Comparison of ENCODE assay signal across 24 cellular contexts in the genomic region with DNA sequence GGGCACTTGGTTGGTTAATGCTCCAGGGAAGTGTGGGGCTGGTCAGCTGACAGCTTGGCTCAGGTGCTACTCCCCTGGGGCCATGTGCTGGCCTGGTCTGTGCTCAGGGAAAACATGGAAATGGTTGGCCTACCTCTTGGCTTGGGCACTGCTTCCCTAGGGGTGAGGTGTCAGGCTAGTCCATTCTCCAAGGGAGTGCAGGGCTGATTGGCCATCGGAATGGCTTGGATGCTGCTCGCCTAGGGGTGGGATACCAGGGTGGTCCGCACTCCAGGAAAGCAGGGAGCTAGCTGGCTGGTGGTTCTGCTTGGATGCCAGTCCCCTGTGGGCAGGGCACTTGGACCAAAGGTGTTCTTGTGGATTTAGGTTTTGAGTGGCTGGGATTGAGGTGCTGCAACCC.
DNase-seq lines count a peak whose midpoint lies in the region; ATAC-seq, FAIRE-seq and TF ChIP-seq lines count a peak whose summit lies in the region.
"Had no signal": no experiment of that assay in that cellular context is flagged by ENCODE, and none has a peak within 500 bp of the region (broad histone marks: within the 10 kb centered on the region; RNA-seq: fewer than 3 reads in every experiment).

No MANE protein-coding gene starts in this region.

- WGBS in IMR-90 (ENCODE audit: extremely low coverage in 2 of 2, insufficient read length in 1 of 2), 2 experiments, result no CpG with 5 or more reads among the region's 3 CpGs
- 96 to 97% methylated on average over 3 of the region's 3 CpGs for WGBS in sigmoid colon, 2 donors

- H3K4me1 Mint-ChIP-seq in endothelial cell (ENCODE audit: unreplicated experiment), result no peaks in the 10 kb centered on the region
- H3K4me1 Mint-ChIP-seq: B cell; CD8-positive, alpha-beta memory T cell had no signal

- no peak overlapping the region for H2BK20ac ChIP-seq in IMR-90 (ENCODE audit: low read depth, low read length)

- H3K4me1 ChIP-seq in IMR-90 (ENCODE audit: control insufficient read depth, insufficient read depth, low read length), result no peaks in the 10 kb centered on the region
- H3K4me1 ChIP-seq in kidney (ENCODE audit: control insufficient read depth in 1 of 2, insufficient read depth in 1 of 2, low read depth in 1 of 2, low read length in 2 of 2), result no peaks in the 10 kb centered on the region
- H3K4me1 ChIP-seq in sigmoid colon, result peaks cover 0 to 13% (median 8%) of the 10 kb centered on the region in 4 donors
- H3K4me1 ChIP-seq: BLaER1 had no signal

- dilution Hi-C loops in IMR-90 (cut with HindIII; ENCODE audit: low sequenced_read_pairs, unreplicated experiment), result no loop called here

- intact Hi-C loops in IMR-90 (cut with micrococcal nuclease), result no loop called here
- intact Hi-C loops in kidney (cut with DNase I), result no loop called here
- intact Hi-C loops in sigmoid colon (cut with DNase I), result no loop called here

- peak; percentile 52 for FAIRE-seq in GM12891 (lab: Jason Lieb, UNC)
- FAIRE-seq in kidney (lab: Jason Lieb, UNC), result no peak
- FAIRE-seq: D721Med, GM12878, GM18507 had no signal

- TF ChIP-seq CTCF in IMR-90 (conservative IDR thresholded peaks at IDR 0.05; ENCODE audit: low read depth, low read length), result no peak
- no peak for TF ChIP-seq CTCF in kidney (IDR thresholded peaks at IDR 0.05; ENCODE audit: borderline replicate concordance, extremely low read depth, insufficient read depth)
- no peak for TF ChIP-seq CTCF in sigmoid colon (IDR thresholded peaks at IDR 0.05)
- no peak for TF ChIP-seq CTCF in endothelial cell (IDR thresholded peaks at IDR 0.05; ENCODE audit: unreplicated experiment)

- no peak for TF ChIP-seq EP300 in sigmoid colon (IDR thresholded peaks at IDR 0.05)

- BruUV-seq in IMR-90 (replicated peaks; lab: Mats Ljungman, UMichigan), result no TSS peak

- no peak overlapping the region for H2AK5ac ChIP-seq in IMR-90 (ENCODE audit: low read depth, low read length)

- H3K56ac ChIP-seq in IMR-90 (ENCODE audit: extremely low read depth, insufficient read depth, low read length), result no peak overlapping the region

- H3K9me3 Mint-ChIP-seq in endothelial cell (ENCODE audit: unreplicated experiment), result peaks cover 6% of the 10 kb centered on the region

- ATAC-seq in IMR-90 (ENCODE audit: low read depth) (no peak), HG02588 (IDR thresholded peaks at IDR 0.05; ENCODE audit: unreplicated experiment) (no peak), HG03159 (IDR thresholded peaks at IDR 0.05; ENCODE audit: unreplicated experiment) (no peak)
- ATAC-seq: GM12878, HCT116 had no signal

- no peak overlapping the region for H3K23ac ChIP-seq in IMR-90 (ENCODE audit: low read depth, low read length)

- H3K14ac ChIP-seq in IMR-90 (replicated peaks; ENCODE audit: low read depth, low read length), result no peak overlapping the region; the same call in 1 of the 2 replicates

- H3K4me2 ChIP-seq in IMR-90 (ENCODE audit: low read depth, low read length), result no peak overlapping the region
- H3K4me2 ChIP-seq: BLaER1 had no signal

- no peak overlapping the region for H3K27ac Mint-ChIP-seq in endothelial cell (ENCODE audit: unreplicated experiment)
- H3K27ac Mint-ChIP-seq: B cell; CD4-positive, CD25-positive, alpha-beta regulatory T cell; CD8-positive, alpha-beta memory T cell had no signal

- H3K79me1 ChIP-seq in IMR-90 (ENCODE audit: low read depth in 1 of 2, low read length in 2 of 2), result peaks cover 0 to 6% of the 10 kb centered on the region in 2 experiments; a peak in 1 of 4 replicates

- H3K9me3 ChIP-seq in IMR-90 (ENCODE audit: control insufficient read depth, insufficient read depth, low read length) (no peaks in the 10 kb centered on the region), kidney (ENCODE audit: control insufficient read depth in 1 of 2, low read length in 2 of 2) (no peaks in the 10 kb centered on the region), sigmoid colon (no peaks in the 10 kb centered on the region)

- H3K27ac ChIP-seq in IMR-90 (ENCODE audit: insufficient read depth, low read length) (no peak overlapping the region), kidney (ENCODE audit: low read depth in 2 of 2, low read length in 2 of 2) (no peak overlapping the region), sigmoid colon (no peak overlapping the region)
- H3K27ac ChIP-seq: 22Rv1, BLaER1, C4-2B had no signal

- H2BK15ac ChIP-seq in IMR-90 (ENCODE audit: low read depth, low read length), result no peak overlapping the region

- H3K36me3 ChIP-seq in IMR-90 (ENCODE audit: control insufficient read depth, insufficient read depth, low read length) (no peaks in the 10 kb centered on the region), kidney (ENCODE audit: control insufficient read depth in 1 of 2, insufficient read depth in 2 of 2, low read length in 2 of 2) (no peaks in the 10 kb centered on the region), sigmoid colon (no peaks in the 10 kb centered on the region)
- H3K36me3 ChIP-seq: BLaER1 had no signal

- TF ChIP-seq POLR2A in GM12891 (IDR thresholded peaks at IDR 0.05; ENCODE audit: low read depth, low read length) (no peak), IMR-90 (IDR thresholded peaks at IDR 0.05; ENCODE audit: low read depth, low read length) (no peak), sigmoid colon (IDR thresholded peaks at IDR 0.05) (no peak)

- H4K5ac ChIP-seq in IMR-90 (ENCODE audit: low read depth, low read length), result no peak overlapping the region

- H2AK9ac ChIP-seq in IMR-90 (replicated peaks; ENCODE audit: low read depth, low read length, poor library complexity), result peak overlapping the region; percentile 47

- no peak overlapping the region for H3K4me3 Mint-ChIP-seq in endothelial cell (ENCODE audit: unreplicated experiment)
- H3K4me3 Mint-ChIP-seq: B cell; CD8-positive, alpha-beta memory T cell had no signal

- H2BK120ac ChIP-seq in IMR-90 (ENCODE audit: low read depth, low read length), result no peak overlapping the region

- H4K20me1 ChIP-seq in IMR-90 (ENCODE audit: insufficient read depth, low read length), result no peaks in the 10 kb centered on the region
- H4K20me1 ChIP-seq: BLaER1 had no signal

- POLR2A ChIA-PET in IMR-90 (lab: Charles Lee; ENCODE audit: unreplicated experiment), result no interaction called here

- in situ Hi-C loops in IMR-90 (cut with MboI; ENCODE audit: low sequenced_read_pairs), result no loop called here

- no peak for TF ChIP-seq RAD21 in IMR-90 (IDR thresholded peaks at IDR 0.05; ENCODE audit: low read length)

- no peak overlapping the region for H4K8ac ChIP-seq in IMR-90 (ENCODE audit: low read depth in 2 of 2, low read length in 2 of 2)

- H3K4me3 ChIP-seq in IMR-90 (ENCODE audit: insufficient read depth, low read depth, low read length), result no peak overlapping the region
- no peak overlapping the region for H3K4me3 ChIP-seq in kidney (ENCODE audit: low read length in 2 of 2)
- H3K4me3 ChIP-seq in sigmoid colon, result no peak overlapping the region
- H3K4me3 ChIP-seq: BLaER1, GM12878 had no signal

- H3K27me3 Mint-ChIP-seq in endothelial cell (ENCODE audit: unreplicated experiment), result peaks cover 1% of the 10 kb centered on the region
- H3K27me3 Mint-ChIP-seq: B cell; CD4-positive, CD25-positive, alpha-beta regulatory T cell; CD8-positive, alpha-beta memory T cell had no signal

- no peak overlapping the region for H3K4ac ChIP-seq in IMR-90 (ENCODE audit: low read depth, low read length)

- H3K9me1 ChIP-seq in IMR-90 (ENCODE audit: insufficient read depth, low read length), result no peaks in the 10 kb centered on the region

- CTCF ChIA-PET in IMR-90 (lab: Yijun Ruan, JAX), result no interaction called here

- peak overlapping the region; percentile 37 for H2AFZ ChIP-seq in IMR-90 (replicated peaks; ENCODE audit: low read length, poor library complexity)

- no peak overlapping the region for H3K18ac ChIP-seq in IMR-90 (ENCODE audit: low read depth, low read length)

- H3K9ac ChIP-seq in IMR-90 (ENCODE audit: low read depth, low read length), result no peak overlapping the region
- H3K9ac ChIP-seq in kidney (ENCODE audit: low read length in 2 of 2), result no peak overlapping the region
- H3K9ac ChIP-seq: BLaER1 had no signal

- no peak overlapping the region for H2BK5ac ChIP-seq in IMR-90 (ENCODE audit: low read depth, low read length, poor library complexity, severe bottlenecking)

- H3K27me3 ChIP-seq in IMR-90 (ENCODE audit: control insufficient read depth, insufficient read depth, low read length), result no peaks in the 10 kb centered on the region
- H3K27me3 ChIP-seq in sigmoid colon, result no peaks in the 10 kb centered on the region
- H3K27me3 ChIP-seq: BLaER1 had no signal

- peaks cover 3% of the 10 kb centered on the region for H3K36me3 Mint-ChIP-seq in endothelial cell (ENCODE audit: low read depth, unreplicated experiment)

- no peak overlapping the region for H4K91ac ChIP-seq in IMR-90 (ENCODE audit: insufficient read depth, low read depth, low read length)

- no peak for DNase-seq in GM12891 (ENCODE audit: insufficient read length, low spot score)
- DNase-seq in IMR-90, result no peak
- peak; percentile 41 for DNase-seq in kidney
- peak; percentile 50 for DNase-seq in sigmoid colon
- DNase-seq in endothelial cell (ENCODE audit: low spot score), result no peak
- DNase-seq in NOMO-1 treated with DMSO at 0.1 percent for 48 hours (lab: John Stamatoyannopoulos, UW; ENCODE audit: unreplicated experiment), result no peak
- DNase-seq: CD4-positive, CD25-positive, alpha-beta regulatory T cell; CD8-positive, alpha-beta memory T cell; DMS 273 treated with DMSO at 0.1 percent for 48 hours; DMS79; EL; GDM1; GOT3; H7 had no signal

TF ChIP-seq in GM12891, 5 proteins besides CTCF, POLR2A, EP300 and RAD21:
- TF ChIP-seq TAF1 (IDR thresholded peaks at IDR 0.05; ENCODE audit: low read depth, low read length) (no peak), PAX5 (IDR thresholded peaks at IDR 0.05; ENCODE audit: insufficient read depth, low read length, severe bottlenecking) (no peak), POLR2AphosphoS5 (IDR thresholded peaks at IDR 0.05; ENCODE audit: low read depth, low read length) (no peak), POU2F2 (IDR thresholded peaks at IDR 0.05; ENCODE audit: low read depth, low read length) (no peak), SPI1 (IDR thresholded peaks at IDR 0.05; ENCODE audit: low read depth, low read length) (no peak)

TF ChIP-seq in IMR-90, 13 proteins besides CTCF, POLR2A, EP300 and RAD21:
- TF ChIP-seq CEBPB (IDR thresholded peaks at IDR 0.05; ENCODE audit: low read depth, low read length), result no peak
- no peak for TF ChIP-seq CHD1 (IDR thresholded peaks at IDR 0.05; ENCODE audit: low read depth, low read length)
- TF ChIP-seq FOS (IDR thresholded peaks at IDR 0.05; ENCODE audit: low read depth, low read length), result no peak
- no peak for TF ChIP-seq RFX5 (IDR thresholded peaks at IDR 0.05; ENCODE audit: low read depth, low read length)
TF ChIP-seq in IMR-90: peak in this region for 0.

Comparison
In these comparisons a context has a peak if more than half of its experiments do, and no peak if none do; other contexts are left out.
1. DNase-seq: peak in kidney (single experiment) and sigmoid colon (single experiment); none in GM12891 (single experiment), IMR-90 (single experiment), endothelial cell (single experiment) and NOMO-1 treated with DMSO at 0.1 percent for 48 hours (single experiment).